Comparison of ENCODE assay signal across 19 cellular contexts in the genomic region with DNA sequence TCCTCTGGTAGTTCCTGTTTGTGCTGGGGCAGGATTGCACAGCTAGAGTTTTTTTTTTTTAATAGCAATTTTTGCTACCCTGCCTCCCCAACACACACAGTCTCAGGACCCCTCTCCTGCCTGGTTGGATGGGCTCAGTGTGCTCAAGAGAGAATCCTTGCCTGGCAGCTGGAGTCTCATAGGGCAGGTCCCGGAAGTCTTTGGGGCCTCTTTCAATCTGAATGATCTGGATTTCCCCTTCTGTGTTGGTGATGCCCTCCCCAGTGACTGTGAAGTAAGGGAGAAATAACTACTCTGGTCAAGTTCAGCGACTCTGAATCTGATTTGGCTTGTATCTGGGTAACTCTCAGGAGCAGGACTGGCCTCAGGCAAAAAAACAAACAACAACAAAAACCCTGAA.
A peak's percentile ranks its signal among the peaks of the same experiment; 100 is the strongest.
DNase-seq lines count a peak whose midpoint lies in the region; ATAC-seq and TF ChIP-seq lines count a peak whose summit lies in the region.
"Had no signal": no experiment of that assay in that cellular context is flagged by ENCODE, and none has a peak within 500 bp of the region (broad histone marks: within the 10 kb centered on the region; RNA-seq: fewer than 3 reads in every experiment).

No MANE protein-coding gene starts in this region.

- no peaks in the 10 kb centered on the region for H3K9me3 ChIP-seq in Caco-2
- H3K9me3 ChIP-seq: colonic mucosa, mucosa of descending colon, SJCRH30 had no signal

- no peak for TF ChIP-seq CTCF in GM06990 (IDR thresholded peaks at IDR 0.05; ENCODE audit: insufficient read depth, low read length, poor library complexity, severe bottlenecking)
- TF ChIP-seq CTCF in Caco-2 (IDR thresholded peaks at IDR 0.05; ENCODE audit: insufficient read depth in 1 of 2, low read depth in 1 of 2, low read length in 1 of 2, severe bottlenecking in 1 of 2, unreplicated experiment in 1 of 2), result no peak

- CTCF ChIA-PET in Caco-2 (lab: Charles Lee), result no interaction called here
- CTCF ChIA-PET in activated CD4-positive, alpha-beta memory T cell treated with anti-CD3 and anti-CD28 coated beads, Interleukin-2, amount 10 ng/mL, durations not matched to agents 7 days and 5 days (lab: Charles Lee), result no interaction called here

- intact Hi-C loops in Caco-2 (cut with micrococcal nuclease; ENCODE audit: unreplicated experiment), result no loop called here

- H3K27me3 ChIP-seq in GM06990 (replicated peaks; ENCODE audit: control insufficient read depth, insufficient read depth, low read length) (no peaks in the 10 kb centered on the region), Caco-2 (replicated peaks; ENCODE audit: control insufficient read depth, insufficient read depth, low read length) (no peaks in the 10 kb centered on the region)
- H3K27me3 ChIP-seq: colonic mucosa had no signal

- H3K4me1 ChIP-seq in Caco-2, result no peaks in the 10 kb centered on the region
- H3K4me1 ChIP-seq: colonic mucosa, parathyroid adenoma, SJCRH30 had no signal

- no peaks in the 10 kb centered on the region for H3K4me1 Mint-ChIP-seq in Caco-2 (ENCODE audit: low read depth, unreplicated experiment)
- H3K4me1 Mint-ChIP-seq in activated CD4-positive, alpha-beta memory T cell treated with anti-CD3 and anti-CD28 coated beads, Interleukin-2, amount 10 ng/mL, durations not matched to agents 7 days and 5 days, result no peaks in the 10 kb centered on the region
- H3K4me1 Mint-ChIP-seq: CD4-positive, CD25-positive, alpha-beta regulatory T cell had no signal

- H3K27me3 Mint-ChIP-seq in Caco-2 (ENCODE audit: insufficient read depth, unreplicated experiment), result no peaks in the 10 kb centered on the region
- H3K27me3 Mint-ChIP-seq in activated CD4-positive, alpha-beta memory T cell treated with anti-CD3 and anti-CD28 coated beads, Interleukin-2, amount 10 ng/mL, durations not matched to agents 7 days and 5 days, result no peaks in the 10 kb centered on the region
- H3K27me3 Mint-ChIP-seq: activated CD8-positive, alpha-beta T cell treated with anti-CD3 and anti-CD28 coated beads for 36 hours; CD4-positive, CD25-positive, alpha-beta regulatory T cell had no signal

- POLR2A ChIA-PET in Caco-2 (lab: Charles Lee), result no interaction called here
- POLR2A ChIA-PET in activated CD4-positive, alpha-beta memory T cell treated with anti-CD3 and anti-CD28 coated beads, Interleukin-2, amount 10 ng/mL, durations not matched to agents 7 days and 5 days (lab: Charles Lee), result no interaction called here

- H3K36me3 ChIP-seq in GM06990 (ENCODE audit: control insufficient read depth, insufficient read depth, low read length) (no peaks in the 10 kb centered on the region), Caco-2 (ENCODE audit: control insufficient read depth, insufficient read depth, low read length) (no peaks in the 10 kb centered on the region)
- H3K36me3 ChIP-seq: colonic mucosa, SJCRH30 had no signal

- peak; percentile 83 for ATAC-seq in GM18909 (IDR thresholded peaks at IDR 0.05; ENCODE audit: poor library complexity, unreplicated experiment)
- peak; percentile 65 for ATAC-seq in GM21723 (IDR thresholded peaks at IDR 0.05; ENCODE audit: unreplicated experiment)
- ATAC-seq in HG03095 (IDR thresholded peaks at IDR 0.05; ENCODE audit: unreplicated experiment), result peak; percentile 42
- ATAC-seq: activated CD8-positive, alpha-beta T cell treated with anti-CD3 and anti-CD28 coated beads for 36 hours; mucosa of descending colon had no signal

- BruUV-seq in Caco-2 (replicated peaks; lab: Mats Ljungman, UMichigan), result no TSS peak

- H3K27ac Mint-ChIP-seq in Caco-2 (ENCODE audit: unreplicated experiment), result no peak overlapping the region
- no peak overlapping the region for H3K27ac Mint-ChIP-seq in activated CD4-positive, alpha-beta memory T cell treated with anti-CD3 and anti-CD28 coated beads, Interleukin-2, amount 10 ng/mL, durations not matched to agents 7 days and 5 days
- H3K27ac Mint-ChIP-seq: activated CD8-positive, alpha-beta T cell treated with anti-CD3 and anti-CD28 coated beads for 36 hours; CD4-positive, CD25-positive, alpha-beta regulatory T cell had no signal

- H3K36me3 Mint-ChIP-seq in Caco-2 (ENCODE audit: insufficient read depth, unreplicated experiment), result no peaks in the 10 kb centered on the region
- H3K36me3 Mint-ChIP-seq in activated CD4-positive, alpha-beta memory T cell treated with anti-CD3 and anti-CD28 coated beads, Interleukin-2, amount 10 ng/mL, durations not matched to agents 7 days and 5 days (ENCODE audit: low read depth), result no peaks in the 10 kb centered on the region
- H3K36me3 Mint-ChIP-seq: CD4-positive, CD25-positive, alpha-beta regulatory T cell had no signal

- H3K4me3 Mint-ChIP-seq in Caco-2 (ENCODE audit: unreplicated experiment), result no peak overlapping the region
- H3K4me3 Mint-ChIP-seq in activated CD4-positive, alpha-beta memory T cell treated with anti-CD3 and anti-CD28 coated beads, Interleukin-2, amount 10 ng/mL, durations not matched to agents 7 days and 5 days, result no peak overlapping the region
- H3K4me3 Mint-ChIP-seq: activated CD8-positive, alpha-beta T cell treated with anti-CD3 and anti-CD28 coated beads for 36 hours; CD4-positive, CD25-positive, alpha-beta regulatory T cell had no signal

- H3K9me3 Mint-ChIP-seq in Caco-2 (ENCODE audit: unreplicated experiment), result no peaks in the 10 kb centered on the region
- peaks cover 4% of the 10 kb centered on the region for H3K9me3 Mint-ChIP-seq in activated CD4-positive, alpha-beta memory T cell treated with anti-CD3 and anti-CD28 coated beads, Interleukin-2, amount 10 ng/mL, durations not matched to agents 7 days and 5 days
- H3K9me3 Mint-ChIP-seq: activated CD8-positive, alpha-beta T cell treated with anti-CD3 and anti-CD28 coated beads for 36 hours had no signal

- no peak overlapping the region for H3K4me3 ChIP-seq in GM06990 (replicated peaks; ENCODE audit: low read depth, low read length)
- no peak overlapping the region for H3K4me3 ChIP-seq in Caco-2 (ENCODE audit: low read depth, low read length)
- H3K4me3 ChIP-seq: colonic mucosa, mucosa of descending colon, SJCRH30 had no signal

- DNase-seq in GM06990 (ENCODE audit: extremely low read depth, insufficient read length) (peak; percentile 30), Caco-2 (no peak), NCI-H82 (lab: John Stamatoyannopoulos, UW) (no peak)
- no peak for DNase-seq in stimulated activated naive CD4-positive, alpha-beta T cell treated with Interleukin-2 at 50 U/mL for 16 hours (lab: John Stamatoyannopoulos, UW)
- DNase-seq in activated CD4-positive, alpha-beta memory T cell treated with anti-CD3 and anti-CD28 coated beads, Interleukin-2, amount 10 ng/mL, durations not matched to agents 7 days and 5 days, result no peak
- DNase-seq: 8988T; activated CD8-positive, alpha-beta T cell treated with anti-CD3 and anti-CD28 coated beads for 36 hours; anterior cingulate cortex; CD4-positive, CD25-positive, alpha-beta regulatory T cell; colonic mucosa; glutamatergic neuron; islet precursor cell; mucosa of descending colon; NK-92 treated with Interleukin-12 subunit alpha and Interleukin-12 subunit beta, amount 100 ng/mL, for 24 hours; SJCRH30 had no signal
